In the genomic region with DNA sequence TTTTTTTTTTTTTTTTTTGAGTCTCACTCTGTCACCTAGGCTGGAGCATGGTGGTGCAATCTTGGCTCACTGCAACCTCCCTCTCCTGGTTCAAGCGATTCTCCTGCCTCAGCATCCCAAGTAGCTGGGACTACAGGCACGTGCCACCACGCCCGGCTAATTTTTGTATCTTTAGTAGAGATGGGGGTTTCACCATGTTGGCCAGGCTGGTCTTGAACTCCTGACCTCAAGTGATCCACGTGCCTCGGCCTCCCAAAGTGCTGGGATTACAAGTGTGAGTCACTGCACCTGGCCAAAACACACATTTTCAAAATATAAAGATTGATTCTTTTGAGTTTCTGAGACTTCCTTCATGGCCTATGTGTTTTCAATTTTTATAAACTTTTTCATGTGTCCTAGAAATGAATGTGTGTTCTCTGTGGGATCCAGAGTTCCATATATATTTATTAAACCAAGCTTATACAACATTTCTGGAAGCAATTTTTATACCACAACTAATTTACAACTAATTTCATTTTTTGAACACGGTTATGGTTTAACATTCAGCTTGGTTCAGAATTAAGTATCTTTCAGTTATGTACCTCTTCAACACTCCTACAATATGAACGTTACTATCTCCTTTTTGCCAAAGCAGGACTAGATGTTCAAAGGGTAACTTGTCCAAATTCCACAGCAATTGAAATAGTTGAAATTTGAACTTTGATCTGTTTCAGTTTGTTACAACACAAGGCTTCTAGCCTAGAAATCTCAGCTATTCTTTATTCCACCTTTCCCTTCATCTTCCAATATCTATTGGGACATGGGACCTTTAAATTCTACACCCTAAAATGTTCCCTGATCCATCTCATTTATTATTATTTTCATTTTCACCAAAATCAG, we compare ENCODE assay signal across 10 cellular contexts. TPM values are rescaled to one million over a fixed set of nuclear protein-coding genes. Genes with fewer than 3 reads are reported as not detected.
DNase-seq lines count a peak whose midpoint lies in the region; ATAC-seq and TF ChIP-seq lines count a peak whose summit lies in the region.
"Had no signal": no experiment of that assay in that cellular context is flagged by ENCODE, and none has a peak within 500 bp of the region (broad histone marks: within the 10 kb centered on the region; RNA-seq: fewer than 3 reads in every experiment).

No MANE protein-coding gene starts in this region.

- intact Hi-C loops in activated B cell treated with CpG ODN at 0.5 μM for 24 hours (cut with micrococcal nuclease) = loop anchor here (2.0 to 5.0 kb wide), 2 partner anchors 764 to 1005 kb away; no protein-coding TSS in a partner anchor

- peak overlapping the region; percentile 73 for H3K27ac Mint-ChIP-seq in activated T-cell treated with anti-CD3 and anti-CD28 coated beads, Interleukin-2, amount 50 U/mL, for 72 hours
- H3K27ac Mint-ChIP-seq in activated B cell treated with CpG ODN at 0.5 μM for 24 hours (no peak overlapping the region), immature natural killer cell (peak overlapping the region in 2 of 6 donors; percentile 51 to 94)
- no peak overlapping the region for H3K27ac Mint-ChIP-seq in stimulated activated naive CD8-positive, alpha-beta T cell treated with anti-CD3 and anti-CD28 coated beads, Interleukin-15, amount 100 ng/mL, for 72 hours

- no peaks in the 10 kb centered on the region for H3K27me3 Mint-ChIP-seq in activated T-cell treated with anti-CD3 and anti-CD28 coated beads, Interleukin-2, amount 50 U/mL, for 72 hours (ENCODE audit: low read depth)
- H3K27me3 Mint-ChIP-seq in activated B cell treated with CpG ODN at 0.5 μM for 24 hours = no peaks in the 10 kb centered on the region
- H3K27me3 Mint-ChIP-seq in immature natural killer cell (ENCODE audit: low read depth in 3 of 3) = peaks cover 0 to 3% (median 3%) of the 10 kb centered on the region in 3 donors
- H3K27me3 Mint-ChIP-seq in stimulated activated naive CD8-positive, alpha-beta T cell treated with anti-CD3 and anti-CD28 coated beads, Interleukin-15, amount 100 ng/mL, for 72 hours = no peaks in the 10 kb centered on the region

- peaks cover 43% of the 10 kb centered on the region for H3K4me1 Mint-ChIP-seq in activated T-cell treated with anti-CD3 and anti-CD28 coated beads, Interleukin-2, amount 50 U/mL, for 72 hours (ENCODE audit: low read depth)
- H3K4me1 Mint-ChIP-seq in activated B cell treated with CpG ODN at 0.5 μM for 24 hours (peaks cover 35% of the 10 kb centered on the region), immature natural killer cell (peaks cover 37 to 53% of the 10 kb centered on the region in 2 donors)
- peaks cover 42% of the 10 kb centered on the region for H3K4me1 Mint-ChIP-seq in stimulated activated naive CD8-positive, alpha-beta T cell treated with anti-CD3 and anti-CD28 coated beads, Interleukin-15, amount 100 ng/mL, for 72 hours

- TF ChIP-seq CTCF in activated B cell treated with CpG ODN at 0.5 μM for 24 hours (IDR thresholded peaks at IDR 0.05) = no peak

- peak overlapping the region; percentile 95 to 99 for H3K4me3 Mint-ChIP-seq in activated T-cell treated with anti-CD3 and anti-CD28 coated beads, Interleukin-2, amount 50 U/mL, for 72 hours
- H3K4me3 Mint-ChIP-seq in activated B cell treated with CpG ODN at 0.5 μM for 24 hours (peak overlapping the region; percentile 97), immature natural killer cell (peak overlapping the region; percentile 7 to 97 (median 97))
- H3K4me3 Mint-ChIP-seq in stimulated activated naive CD8-positive, alpha-beta T cell treated with anti-CD3 and anti-CD28 coated beads, Interleukin-15, amount 100 ng/mL, for 72 hours = peak overlapping the region; percentile 92 to 94

- ATAC-seq in activated T-cell treated with anti-CD3 and anti-CD28 coated beads, Interleukin-2, amount 50 U/mL, for 72 hours (replicated peaks in 1 of 2) = no peak
- no peak for ATAC-seq in activated B cell treated with CpG ODN at 0.5 μM for 24 hours (ENCODE audit: low read depth)
- ATAC-seq in stimulated activated naive CD8-positive, alpha-beta T cell treated with anti-CD3 and anti-CD28 coated beads, Interleukin-15, amount 100 ng/mL, for 72 hours = no peak
- no peak for ATAC-seq in HG03196 (IDR thresholded peaks at IDR 0.05; ENCODE audit: unreplicated experiment)

- H3K36me3 Mint-ChIP-seq in activated T-cell treated with anti-CD3 and anti-CD28 coated beads, Interleukin-2, amount 50 U/mL, for 72 hours (ENCODE audit: insufficient read depth in 2 of 2) = peaks cover 1 to 5% of the 10 kb centered on the region in 2 donors
- H3K36me3 Mint-ChIP-seq in activated B cell treated with CpG ODN at 0.5 μM for 24 hours (ENCODE audit: low read depth) (peaks cover 10% of the 10 kb centered on the region), immature natural killer cell (no peaks in the 10 kb centered on the region)

- CTCF ChIA-PET in activated B cell treated with CpG ODN at 0.5 μM for 24 hours (lab: Charles Lee) = interaction anchor here (1.6 kb wide), 1 partner anchor 16 kb away, joined by 4 read pairs; no protein-coding TSS in a partner anchor

- DNase-seq in activated T-cell treated with anti-CD3 and anti-CD28 coated beads, Interleukin-2, amount 50 U/mL, for 72 hours = no peak
- DNase-seq in activated T-cell treated with anti-CD3 and anti-CD28 coated beads for 4 hours (no peak), activated B cell treated with CpG ODN at 0.5 μM for 24 hours (no peak), immature natural killer cell (no peak), NCI-H1436 (lab: John Stamatoyannopoulos, UW) (no peak)
- no peak for DNase-seq in stimulated activated naive CD8-positive, alpha-beta T cell treated with anti-CD3 and anti-CD28 coated beads, Interleukin-15, amount 100 ng/mL, for 72 hours
- no peak for DNase-seq in stimulated activated CD4-positive, alpha-beta T cell treated with anti-CD3 and anti-CD28 coated beads, Interleukin-2, amount 100 ng/mL, for 48 hours
- DNase-seq: BE2C, SIG-M5 had no signal

- no peaks in the 10 kb centered on the region for H3K9me3 Mint-ChIP-seq in activated T-cell treated with anti-CD3 and anti-CD28 coated beads, Interleukin-2, amount 50 U/mL, for 72 hours
- H3K9me3 Mint-ChIP-seq in activated B cell treated with CpG ODN at 0.5 μM for 24 hours = no peaks in the 10 kb centered on the region
- H3K9me3 Mint-ChIP-seq in immature natural killer cell = no peaks in the 10 kb centered on the region
- no peaks in the 10 kb centered on the region for H3K9me3 Mint-ChIP-seq in stimulated activated naive CD8-positive, alpha-beta T cell treated with anti-CD3 and anti-CD28 coated beads, Interleukin-15, amount 100 ng/mL, for 72 hours

- POLR2A ChIA-PET in activated B cell treated with CpG ODN at 0.5 μM for 24 hours (lab: Charles Lee) = interaction anchor here (0.6 to 1.7 kb wide), 2 partner anchors 65 to 817 kb away, joined by 3 to 6 read pairs; no protein-coding TSS in a partner anchor

RNA-seq across cellular contexts. Expression of a gene that starts 1.5 kb away (rescaled TPM):
- 10 to 100 TPM; 34.1 to 40.9 TPM for total RNA-seq in activated T-cell treated with anti-CD3 and anti-CD28 coated beads, Interleukin-2, amount 50 U/mL, for 72 hours
- 16.4 and 24.0 TPM in 2 replicates for total RNA-seq in activated B cell treated with CpG ODN at 0.5 μM for 24 hours
- polyA plus RNA-seq in immature natural killer cell = 1 to 10 TPM in 2 of 3 donors, under 1 TPM in 1; 0.46 to 3.9 (median 1.8) TPM

RNA-seq across cellular contexts. Expression of a gene that starts 2.0 kb away (rescaled TPM):
- 10 to 100 TPM; 48.4 to 53.8 TPM for total RNA-seq in activated T-cell treated with anti-CD3 and anti-CD28 coated beads, Interleukin-2, amount 50 U/mL, for 72 hours
- 34.3 and 36.4 TPM in 2 replicates for total RNA-seq in activated B cell treated with CpG ODN at 0.5 μM for 24 hours
- polyA plus RNA-seq in immature natural killer cell = 10 to 100 TPM; 32.7 to 56.3 (median 46.4) TPM
